ENCODE assay signal across 8 cellular contexts in the genomic region with DNA sequence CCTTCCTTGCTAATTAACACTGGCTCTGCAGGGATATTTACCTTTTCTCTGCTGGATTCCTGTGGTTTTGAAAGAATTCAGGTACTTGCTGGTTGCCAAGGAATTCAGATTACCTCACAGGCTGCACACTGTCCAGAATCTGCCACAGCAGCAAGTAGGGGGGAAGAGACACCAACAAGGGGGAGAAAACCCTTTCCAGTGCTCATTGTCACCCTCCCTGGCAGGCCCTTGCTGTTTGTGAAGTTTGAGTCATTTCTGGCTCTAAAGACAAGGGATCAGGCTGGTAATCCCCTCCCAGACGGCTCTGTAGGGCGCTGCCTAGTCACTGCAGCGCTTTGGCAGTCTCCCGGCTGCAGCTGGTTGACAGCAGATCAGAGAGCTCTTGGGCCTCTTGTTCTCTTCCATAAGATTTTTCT. TPM values are rescaled to one million over a fixed set of nuclear protein-coding genes. Genes with fewer than 3 reads are reported as not detected.
A peak's percentile ranks its signal among the peaks of the same experiment; 100 is the strongest.
DNase-seq lines count a peak whose midpoint lies in the region; ATAC-seq, FAIRE-seq and TF ChIP-seq lines count a peak whose summit lies in the region.

No MANE protein-coding gene starts in this region.

- no peak for TF ChIP-seq POLR2A in A549 (IDR thresholded peaks at IDR 0.05; ENCODE audit: low read length)

- no peak for TF ChIP-seq RAD21 in A549 (conservative IDR thresholded peaks at IDR 0.05 in 1 of 2, IDR thresholded peaks at IDR 0.05 in 1 of 2)
- TF ChIP-seq RAD21 in SK-N-SH (IDR thresholded peaks at IDR 0.05; ENCODE audit: low read length) = no peak

- H3K27ac ChIP-seq in A549 (peak overlapping the region; percentile 49 to 76; a peak in 5 of 6 replicates), SK-N-SH (ENCODE audit: low read depth in 2 of 2, low read length in 1 of 2) (peak overlapping the region; percentile 70 to 73), foreskin keratinocyte (peak overlapping the region; percentile 27), osteoblast (ENCODE audit: low read depth, low read length) (peak overlapping the region; percentile 80)

- DNase-seq in A549 (ENCODE audit: low read depth in 1 of 2, low spot score in 1 of 2) (peak; percentile 68 to 72), SK-N-SH (no peak), foreskin keratinocyte (peak; percentile 89 to 94), osteoblast (ENCODE audit: insufficient read length, low spot score, missing footprints) (peak; percentile 79), GF-D8 (lab: John Stamatoyannopoulos, UW) (no peak), NCI-H748 (lab: John Stamatoyannopoulos, UW; ENCODE audit: unreplicated experiment) (no peak)

- TF ChIP-seq EP300 in A549 (IDR thresholded peaks at IDR 0.05) (0 out of 5 replicates have a peak, but pooled peaks of 1 of the 2 experiments have one; percentile 12), SK-N-SH (IDR thresholded peaks at IDR 0.05; ENCODE audit: borderline replicate concordance in 1 of 2, low read depth in 1 of 2, low read length in 1 of 2) (peak in 1 of 2 experiments; percentile 85; a peak in 2 of 4 replicates)

- H3K4me2 ChIP-seq in A549 (peak overlapping the region; percentile 65), SK-N-SH (peak overlapping the region; percentile 23), osteoblast (ENCODE audit: insufficient read depth, low read length) (peak overlapping the region; percentile 62)

- no peak overlapping the region for H3K4me3 ChIP-seq in A549
- H3K4me3 ChIP-seq in SK-N-SH (ENCODE audit: low read depth in 2 of 2, low read length in 1 of 2) = no peak overlapping the region
- no peak overlapping the region for H3K4me3 ChIP-seq in osteoblast (ENCODE audit: insufficient read depth, low read length)

- H4K20me1 ChIP-seq in SK-N-SH (ENCODE audit: insufficient read depth) (no peaks in the 10 kb centered on the region), osteoblast (ENCODE audit: insufficient read depth, low read length) (no peaks in the 10 kb centered on the region)

- no peaks in the 10 kb centered on the region for H3K9me2 ChIP-seq in SK-N-SH

- H3F3A ChIP-seq in SK-N-SH (replicated peaks; ENCODE audit: insufficient read depth) = peaks cover 14% of the 10 kb centered on the region

- H3K4me1 ChIP-seq in A549 = peaks cover 38% of the 10 kb centered on the region
- peaks cover 6 to 11% of the 10 kb centered on the region in 2 experiments; a peak in 3 of 4 replicates for H3K4me1 ChIP-seq in SK-N-SH (ENCODE audit: control insufficient read depth in 1 of 2, insufficient read depth in 2 of 2, low read depth in 1 of 2, low read length in 1 of 2)
- peaks cover 7% of the 10 kb centered on the region for H3K4me1 ChIP-seq in foreskin keratinocyte
- peaks cover 17% of the 10 kb centered on the region for H3K4me1 ChIP-seq in osteoblast (ENCODE audit: insufficient read depth, low read length)

- CTCF ChIA-PET in A549 (lab: Yijun Ruan, JAX) (interaction anchor here (0.6 to 9.7 kb wide), 39 partner anchors 8 to 1156 kb away, joined by 3 to 448 read pairs (median 4); partner anchors contain the start of genes FLVCR2, IFT43 and TGFB3), SK-N-SH (lab: Yijun Ruan, JAX) (interaction anchor here (0.6 to 8.4 kb wide), 20 partner anchors 12 to 441 kb away, joined by 3 to 270 read pairs (median 4); partner anchors contain the start of genes IFT43 and TGFB3)

- H3K36me3 ChIP-seq in SK-N-SH (replicated peaks in 1 of 2; ENCODE audit: control insufficient read depth in 1 of 2, insufficient read depth in 2 of 2, low read length in 1 of 2) (peaks cover 2 to 15% of the 10 kb centered on the region in 2 experiments), osteoblast (ENCODE audit: insufficient read depth, low read length) (no peaks in the 10 kb centered on the region)

- POLR2A ChIA-PET in A549 (lab: Yijun Ruan, JAX) = interaction anchor here (0.7 to 1.5 kb wide), 2 partner anchors 223 to 270 kb away, joined by 3 to 6 read pairs; partner anchors contain the start of gene TGFB3
- POLR2A ChIA-PET in SK-N-SH (lab: Yijun Ruan, JAX) = no interaction called here

- H3K79me2 ChIP-seq in SK-N-SH (ENCODE audit: insufficient read depth) = no peaks in the 10 kb centered on the region
- no peaks in the 10 kb centered on the region for H3K79me2 ChIP-seq in osteoblast (ENCODE audit: insufficient read depth, low read length)

- 14% methylated on average over 4 of the region's 4 CpGs for WGBS in A549 (ENCODE audit: missing lambda C conversion rate)
- 19% methylated on average over 4 of the region's 4 CpGs for WGBS in SK-N-SH (ENCODE audit: low lambda C conversion rate)

- H2AFZ ChIP-seq in SK-N-SH (ENCODE audit: low read depth) (no peak overlapping the region), osteoblast (ENCODE audit: low read length) (peak overlapping the region; percentile 39)

- no peak for FAIRE-seq in A549 (lab: Jason Lieb, UNC)

- ATAC-seq in A549 (peak; percentile 90 to 93), GM21825 (IDR thresholded peaks at IDR 0.05; ENCODE audit: unreplicated experiment) (peak; percentile 47), foreskin keratinocyte (peak; percentile 96), GM19351 (IDR thresholded peaks at IDR 0.05; ENCODE audit: unreplicated experiment) (no peak)

- TF ChIP-seq CTCF in A549 (IDR thresholded peaks at IDR 0.05) (no peak), SK-N-SH (IDR thresholded peaks at IDR 0.05) (no peak), foreskin keratinocyte (conservative IDR thresholded peaks at IDR 0.05) (no peak), osteoblast (IDR thresholded peaks at IDR 0.05; ENCODE audit: extremely low read depth, low read depth, low read length) (no peak)

- H3K9me3 ChIP-seq in A549 = no peaks in the 10 kb centered on the region
- H3K9me3 ChIP-seq in SK-N-SH = no peaks in the 10 kb centered on the region
- no peaks in the 10 kb centered on the region for H3K9me3 ChIP-seq in osteoblast (ENCODE audit: low read depth, low read length)

- H3K27me3 ChIP-seq in SK-N-SH (ENCODE audit: insufficient read depth) = no peaks in the 10 kb centered on the region
- no peaks in the 10 kb centered on the region for H3K27me3 ChIP-seq in foreskin keratinocyte
- H3K27me3 ChIP-seq in osteoblast (ENCODE audit: insufficient read depth, low read length) = no peaks in the 10 kb centered on the region

- H3K9ac ChIP-seq in SK-N-SH = peak overlapping the region; percentile 23; the same call in 1 of the 2 replicates

TF ChIP-seq in A549, 52 proteins besides CTCF, POLR2A, EP300 and RAD21 (continues in another document):
- peak in 1 of 2 experiments; percentile 41; a peak in 1 of 5 replicates for TF ChIP-seq JUN (IDR thresholded peaks at IDR 0.05)
- TF ChIP-seq HDAC2 (IDR thresholded peaks at IDR 0.05) = no peak
- no peak for TF ChIP-seq HOXB5 (CRISPR knock-in tag; IDR thresholded peaks at IDR 0.05)
- TF ChIP-seq NFE2L2 (conservative IDR thresholded peaks at IDR 0.05; ENCODE audit: low read length) = no peak
- TF ChIP-seq MAFK (IDR thresholded peaks at IDR 0.05; ENCODE audit: partially characterized antibody) = peak; percentile 65
- TF ChIP-seq SMC3 (IDR thresholded peaks at IDR 0.05) = no peak
- no peak for TF ChIP-seq EHMT2 (IDR thresholded peaks at IDR 0.05; ENCODE audit: low read depth)
- TF ChIP-seq FOXS1 (CRISPR knock-in tag; IDR thresholded peaks at IDR 0.05) = no peak
- no peak for TF ChIP-seq RARB (CRISPR knock-in tag; IDR thresholded peaks at IDR 0.05)

TF ChIP-seq in SK-N-SH, 30 proteins besides CTCF, POLR2A, EP300 and RAD21 (continues in another document):
- TF ChIP-seq MEF2A (IDR thresholded peaks at IDR 0.05; ENCODE audit: borderline replicate concordance, low read depth) = peak; percentile 26; the same call in 1 of the 2 replicates
- no peak for TF ChIP-seq SMC3 (IDR thresholded peaks at IDR 0.05; ENCODE audit: low read depth, low read length)
- TF ChIP-seq FOSL2 (IDR thresholded peaks at IDR 0.05; ENCODE audit: borderline replicate concordance, low read depth) = peak; percentile 55; the same call in 1 of the 2 replicates
- peak; percentile 42; the same call in 1 of the 2 replicates for TF ChIP-seq RXRA (IDR thresholded peaks at IDR 0.05; ENCODE audit: borderline replicate concordance, low read depth)
- TF ChIP-seq YY1 (IDR thresholded peaks at IDR 0.05; ENCODE audit: low read depth) = no peak
- TF ChIP-seq SIN3A (IDR thresholded peaks at IDR 0.05; ENCODE audit: borderline replicate concordance, low read depth, low read length) = 0 out of 2 replicates have a peak, but pooled peaks have one; percentile 15
- TF ChIP-seq PBX3 (IDR thresholded peaks at IDR 0.05) = peak; percentile 77
- TF ChIP-seq TCF12 (IDR thresholded peaks at IDR 0.05) = peak; percentile 88
- TF ChIP-seq NRF1 (IDR thresholded peaks at IDR 0.05; ENCODE audit: low read depth, low read length) = no peak

RNA-seq across cellular contexts. Expression of gene TTLL5, which starts 50.8 kb away (rescaled TPM):
- polyA plus RNA-seq in A549 (2011; rRNA removed) = 23.7 and 36.7 TPM in 2 replicates
- 8.1 and 10.1 TPM in 2 replicates for polyA plus RNA-seq in A549 (2012; cell fraction: cytosol; rRNA removed)
- polyA plus RNA-seq in A549 (2012; cell fraction: nucleus; rRNA removed) = 10.1 and 15.5 TPM in 2 replicates
- 18.4 to 19.7 TPM (median 18.8 TPM) in 3 replicates for polyA plus RNA-seq in A549 (2017; fragmentation: RNase III; extraction: RNeasy Plus Mini Kit Qiagen cat#74134 plus additional on column Dnase treatment)
- 37.3 and 38.7 TPM in 2 replicates for polyA minus RNA-seq in A549 (2011; rRNA and poly(A)+ RNA removed)
- 9.6 and 11.7 TPM in 2 replicates for polyA plus RNA-seq in SK-N-SH (2012; rRNA removed)
- polyA plus RNA-seq in SK-N-SH (2012; cell fraction: cytosol; rRNA removed) = 9.0 and 9.2 TPM in 2 replicates
- polyA plus RNA-seq in SK-N-SH (2012; cell fraction: nucleus; rRNA removed) = 14.5 and 18.5 TPM in 2 replicates
- 25.3 and 29.6 TPM in 2 replicates for total RNA-seq in foreskin keratinocyte
- polyA plus RNA-seq in foreskin keratinocyte = 13.3 and 13.7 TPM in 2 replicates
- 28.3 and 30.4 TPM in 2 replicates for total RNA-seq in osteoblast

RNA-seq across cellular contexts. Expression of gene ERG28, which starts 51.1 kb away (rescaled TPM):
- polyA plus RNA-seq in A549 (2011; rRNA removed) (22.3 and 23.4 TPM in 2 replicates), A549 (2017; fragmentation: RNase III; extraction: RNeasy Plus Mini Kit Qiagen cat#74134 plus additional on column Dnase treatment) (14.0 to 19.1 TPM (median 18.8 TPM) in 3 replicates), SK-N-SH (2012; rRNA removed) (14.8 and 17.0 TPM in 2 replicates), foreskin keratinocyte (52.9 and 62.2 TPM in 2 replicates)
- polyA plus RNA-seq in A549 (2012; cell fraction: cytosol; rRNA removed) = 16.1 and 20.7 TPM in 2 replicates
- polyA plus RNA-seq in A549 (2012; cell fraction: nucleus; rRNA removed) = 5.2 and 9.2 TPM in 2 replicates
- polyA minus RNA-seq in A549 (2011; rRNA and poly(A)+ RNA removed) = 7.6 and 10.4 TPM in 2 replicates
- polyA plus RNA-seq in SK-N-SH (2012; cell fraction: cytosol; rRNA removed) = 16.7 and 16.9 TPM in 2 replicates
- 3.1 and 3.9 TPM in 2 replicates for polyA plus RNA-seq in SK-N-SH (2012; cell fraction: nucleus; rRNA removed)
- total RNA-seq in foreskin keratinocyte (31.3 and 33.2 TPM in 2 replicates), osteoblast (7.2 and 8.0 TPM in 2 replicates)

Comparison
In these comparisons a context has a peak if more than half of its experiments do, and no peak if none do; other contexts are left out.
1. DNase-seq: peak in A549 (2 of 2), foreskin keratinocyte (2 of 2) and osteoblast (single experiment); none in SK-N-SH (single experiment), GF-D8 (single experiment) and NCI-H748 (single experiment).
2. H3K27ac ChIP-seq: peak in every context shown above with its lines; median percentile 80 in osteoblast; 72 in SK-N-SH; 62 in A549; 27 in foreskin keratinocyte.
3. Of the 12 proteins assayed by ChIP-seq in both A549 and SK-N-SH: peak only in A549: MAX; only in SK-N-SH: PBX3; in both: none; in neither: 8; mixed calls (peak in some experiments, not most) for 2.
4. Peak in every context shown above with its lines, with median percentiles within 50 percentile points of each other: H3K4me2 ChIP-seq.